ENCODE assay signal across 8 cellular contexts in genomic region chr16:29745126-29745852, GRCh38.
DNase-seq lines count a peak whose midpoint lies in the region; ATAC-seq and TF ChIP-seq lines count a peak whose summit lies in the region.

No MANE protein-coding gene starts in this region.

- peaks cover 38% of the 10 kb centered on the region for H3K36me3 ChIP-seq in neutrophil

- H3K9me3 ChIP-seq in neutrophil, result no peaks in the 10 kb centered on the region

- peak overlapping the region; percentile 94 to 100 for H3K4me3 ChIP-seq in neutrophil (ENCODE audit: low read depth in 1 of 2, low read length in 1 of 2)

- peak; percentile 75 for DNase-seq in MV-4-11 (lab: John Stamatoyannopoulos, UW)
- DNase-seq in activated gamma-delta T cell treated with anti-CD3 and anti-CD28 coated beads, Interleukin-2, amount 50 U/mL, for 16 hours (ENCODE audit: low read depth), result peak; percentile 53
- DNase-seq in hypothalamus (lab: John Stamatoyannopoulos, UW), result no peak
- DNase-seq in NCI-H2107 treated with DMSO at 0.1 percent for 48 hours (lab: John Stamatoyannopoulos, UW; ENCODE audit: unreplicated experiment), result no peak
- no peak for DNase-seq in NCI-H1694 treated with DMSO at 0.1 percent for 48 hours (lab: John Stamatoyannopoulos, UW)

- H3K27ac ChIP-seq in C4-2B (peak overlapping the region; percentile 98; the same call in 1 of the 2 replicates), neutrophil (peak overlapping the region; percentile 99)

- H3K27me3 ChIP-seq in neutrophil, result no peaks in the 10 kb centered on the region

- peak; percentile 38 for ATAC-seq in GM21423 (IDR thresholded peaks at IDR 0.05; ENCODE audit: unreplicated experiment)

- peaks cover 87 to 88% of the 10 kb centered on the region in 2 experiments for H3K4me1 ChIP-seq in neutrophil (ENCODE audit: control insufficient read depth in 1 of 2, insufficient read depth in 1 of 2, low read depth in 1 of 2, low read length in 1 of 2)

- TF ChIP-seq CTCF in C4-2B (conservative IDR thresholded peaks at IDR 0.05) (no peak), neutrophil (IDR thresholded peaks at IDR 0.05) (no peak)

Comparison
In these comparisons a context has a peak if more than half of its experiments do, and no peak if none do; other contexts are left out.
1. DNase-seq: peak in MV-4-11 (single experiment) and activated gamma-delta T cell treated with anti-CD3 and anti-CD28 coated beads, Interleukin-2, amount 50 U/mL, for 16 hours (single experiment); none in hypothalamus (0 of 51), NCI-H2107 treated with DMSO at 0.1 percent for 48 hours (single experiment) and NCI-H1694 treated with DMSO at 0.1 percent for 48 hours (single experiment).